ENCODE assay signal across 8 cellular contexts in the genomic region with DNA sequence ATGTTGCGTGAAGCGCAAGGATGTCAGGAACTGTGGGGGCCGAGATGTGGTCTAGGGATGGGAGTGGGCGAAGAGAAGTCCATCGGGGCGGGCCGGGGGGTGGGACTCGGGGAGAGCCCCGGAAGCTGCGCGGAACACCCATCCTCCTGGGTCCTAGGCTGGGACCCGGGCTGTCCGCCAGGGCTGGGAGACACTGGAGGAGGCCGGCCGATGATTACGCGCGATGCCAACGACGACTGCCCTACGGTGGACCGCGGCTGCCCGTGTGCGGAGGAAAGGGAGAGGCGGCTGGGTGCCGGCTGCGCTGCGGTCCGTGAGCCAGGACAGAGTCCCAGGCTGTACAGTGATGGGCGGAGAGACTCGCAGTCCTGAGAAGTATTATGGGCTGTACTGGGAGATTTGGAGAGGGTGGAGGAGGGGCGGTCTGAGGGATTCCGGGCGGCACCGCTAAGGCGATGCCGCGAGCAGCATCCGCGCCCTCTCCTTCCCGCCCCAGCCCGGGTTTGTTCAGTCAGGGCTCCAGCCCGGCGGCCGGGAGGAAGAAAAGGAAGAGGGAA. TPM values are rescaled to one million over a fixed set of nuclear protein-coding genes. Genes with fewer than 3 reads are reported as not detected.
A peak's percentile ranks its signal among the peaks of the same experiment; 100 is the strongest.
DNase-seq lines count a peak whose midpoint lies in the region; ATAC-seq and TF ChIP-seq lines count a peak whose summit lies in the region.
"Not testable (repeated sequence)": the region's sequence is repeated elsewhere in the genome, so short reads cannot be mapped to it uniquely, and the experiment has no call there.

No MANE protein-coding gene starts in this region.

- not testable (repeated sequence) for H3K9me3 Mint-ChIP-seq in activated CD8-positive, alpha-beta T cell treated with anti-CD3 and anti-CD28 coated beads, Interleukin-2, amount 10 ng/mL, durations not matched to agents 7 days and 5 days (ENCODE audit: insufficient read depth)

- CTCF ChIA-PET in AG04449 (lab: Yijun Ruan, JAX); activated CD8-positive, alpha-beta T cell treated with anti-CD3 and anti-CD28 coated beads, Interleukin-2, amount 10 ng/mL, durations not matched to agents 7 days and 5 days (lab: Charles Lee): not testable (repeated sequence)

- intact Hi-C loops in sciatic nerve (cut with DNase I): not testable (repeated sequence)

- ATAC-seq in GM19328 (IDR thresholded peaks at IDR 0.05; ENCODE audit: unreplicated experiment) (peak; percentile 1), HG02763 (IDR thresholded peaks at IDR 0.05; ENCODE audit: unreplicated experiment) (peak; percentile 4), left lobe of liver (peak; percentile 39), sciatic nerve (peak; percentile 67)
- ATAC-seq in activated CD8-positive, alpha-beta T cell treated with anti-CD3 and anti-CD28 coated beads, Interleukin-2, amount 10 ng/mL, durations not matched to agents 7 days and 5 days: peak; percentile 17

- peak overlapping the region; percentile 53 for H3K4me3 ChIP-seq in AG04449 (ENCODE audit: low read depth, low read length)
- peak overlapping the region; percentile 48; the same call in 1 of the 2 replicates for H3K4me3 ChIP-seq in HUES64 (ENCODE audit: low read length)
- H3K4me3 ChIP-seq in ectodermal cell (ENCODE audit: insufficient read depth, low read depth, low read length): peak overlapping the region; percentile 23

- DNase-seq in AG04449 (ENCODE audit: low read depth, low spot score): not testable (repeated sequence)
- peak; percentile 22 for DNase-seq in activated CD8-positive, alpha-beta T cell treated with anti-CD3 and anti-CD28 coated beads, Interleukin-2, amount 10 ng/mL, durations not matched to agents 7 days and 5 days
- DNase-seq in left lobe of liver (ENCODE audit: low spot score): peak; percentile 46
- DNase-seq in sciatic nerve (ENCODE audit: low spot score): peak; percentile 51

- not testable (repeated sequence) for H3K9ac ChIP-seq in HUES64 (ENCODE audit: low read depth, low read length)

- H3K36me3 ChIP-seq in HUES64 (ENCODE audit: insufficient read depth, low read length); ectodermal cell (ENCODE audit: control insufficient read depth, insufficient read depth, low read length): not testable (repeated sequence)

- H3K27ac ChIP-seq in HUES64 (ENCODE audit: low read depth, low read length); ectodermal cell (ENCODE audit: insufficient read depth, low read depth, low read length, poor library complexity, severe bottlenecking): not testable (repeated sequence)

- H3K27me3 ChIP-seq in HUES64 (ENCODE audit: insufficient read depth, low read length); ectodermal cell (ENCODE audit: control insufficient read depth, insufficient read depth, low read length, poor library complexity, severe bottlenecking): not testable (repeated sequence)

- POLR2A ChIA-PET in AG04449 (lab: Yijun Ruan, JAX); activated CD8-positive, alpha-beta T cell treated with anti-CD3 and anti-CD28 coated beads, Interleukin-2, amount 10 ng/mL, durations not matched to agents 7 days and 5 days (lab: Charles Lee): not testable (repeated sequence)

- not testable (repeated sequence) for H3K27me3 Mint-ChIP-seq in activated CD8-positive, alpha-beta T cell treated with anti-CD3 and anti-CD28 coated beads, Interleukin-2, amount 10 ng/mL, durations not matched to agents 7 days and 5 days (ENCODE audit: low read depth)

- WGBS in HUES64: 0% methylated on average over 9 of the region's 46 CpGs
- 0 to 1% methylated on average over 9 to 11 of the region's 46 CpGs for WGBS in ectodermal cell, 2 experiments

- H3K27ac Mint-ChIP-seq in activated CD8-positive, alpha-beta T cell treated with anti-CD3 and anti-CD28 coated beads, Interleukin-2, amount 10 ng/mL, durations not matched to agents 7 days and 5 days: not testable (repeated sequence)

- not testable (repeated sequence) for TF ChIP-seq CTCF in AG04449 (IDR thresholded peaks at IDR 0.05; ENCODE audit: insufficient read depth, low read length, missing control alignments)

- peak overlapping the region; percentile 53 for H3K4me3 Mint-ChIP-seq in activated CD8-positive, alpha-beta T cell treated with anti-CD3 and anti-CD28 coated beads, Interleukin-2, amount 10 ng/mL, durations not matched to agents 7 days and 5 days

- not testable (repeated sequence) for H3K4me1 Mint-ChIP-seq in activated CD8-positive, alpha-beta T cell treated with anti-CD3 and anti-CD28 coated beads, Interleukin-2, amount 10 ng/mL, durations not matched to agents 7 days and 5 days (ENCODE audit: low read depth)

- not testable (repeated sequence) for H3K4me1 ChIP-seq in HUES64 (ENCODE audit: insufficient read depth, low read length); ectodermal cell (ENCODE audit: control insufficient read depth, insufficient read depth, low read length)

- H3K9me3 ChIP-seq in HUES64 (ENCODE audit: insufficient read depth, low read depth, low read length); ectodermal cell (ENCODE audit: control insufficient read depth, low read length): not testable (repeated sequence)

- not testable (repeated sequence) for H3K36me3 Mint-ChIP-seq in activated CD8-positive, alpha-beta T cell treated with anti-CD3 and anti-CD28 coated beads, Interleukin-2, amount 10 ng/mL, durations not matched to agents 7 days and 5 days (ENCODE audit: low read depth)

RNA-seq across cellular contexts. Expression of a gene that starts 0.4 kb away (rescaled TPM):
- polyA plus RNA-seq in HUES64 (2013, experiment 1 of 2): 28.6 TPM
- polyA plus RNA-seq in HUES64 (2013, experiment 2 of 2): 38.3 TPM
- total RNA-seq in activated CD8-positive, alpha-beta T cell treated with anti-CD3 and anti-CD28 coated beads, Interleukin-2, amount 10 ng/mL, durations not matched to agents 7 days and 5 days: 10 to 100 TPM; 35.3 to 35.6 TPM
- 44.2 TPM for polyA plus RNA-seq in ectodermal cell (2013, experiment 1 of 4)
- 37.9 TPM for polyA plus RNA-seq in ectodermal cell (2013, experiment 2 of 4)
- 33.8 TPM for polyA plus RNA-seq in ectodermal cell (2013, experiment 3 of 4)
- polyA plus RNA-seq in ectodermal cell (2013, experiment 4 of 4): 45.1 TPM
- total RNA-seq in left lobe of liver (6.4 TPM), sciatic nerve (89.4 TPM)

RNA-seq across cellular contexts. Expression of a gene that starts 1.0 kb away (rescaled TPM):
- 7.7 TPM for polyA plus RNA-seq in HUES64 (2013, experiment 1 of 2)
- polyA plus RNA-seq in HUES64 (2013, experiment 2 of 2): 8.4 TPM
- total RNA-seq in activated CD8-positive, alpha-beta T cell treated with anti-CD3 and anti-CD28 coated beads, Interleukin-2, amount 10 ng/mL, durations not matched to agents 7 days and 5 days: 10 to 100 TPM; 14.4 to 16.9 TPM
- 11.9 TPM for polyA plus RNA-seq in ectodermal cell (2013, experiment 1 of 4)
- polyA plus RNA-seq in ectodermal cell (2013, experiment 2 of 4): 7.1 TPM
- polyA plus RNA-seq in ectodermal cell (2013, experiment 3 of 4): 10.4 TPM
- 10.9 TPM for polyA plus RNA-seq in ectodermal cell (2013, experiment 4 of 4)
- total RNA-seq in left lobe of liver (not detected), sciatic nerve (0.40 TPM)

Comparison
In these comparisons a context has a peak if more than half of its experiments do, and no peak if none do; other contexts are left out.
1. ATAC-seq: peak in every context shown above with its lines; median percentile 67 in sciatic nerve; 39 in left lobe of liver; 17 in activated CD8-positive, alpha-beta T cell treated with anti-CD3 and anti-CD28 coated beads, Interleukin-2, amount 10 ng/mL, durations not matched to agents 7 days and 5 days; 4 in HG02763; 1 in GM19328.
2. RNA of a gene that starts 1.0 kb away (total RNA-seq): 14.4 to 16.9 TPM in activated CD8-positive, alpha-beta T cell treated with anti-CD3 and anti-CD28 coated beads, Interleukin-2, amount 10 ng/mL, durations not matched to agents 7 days and 5 days; 0.40 TPM in sciatic nerve (single experiment) and not detected in left lobe of liver (single experiment); every median in the first group is over 10 times any median in the second.
3. Peak in every context shown above with its lines, with median percentiles within 50 percentile points of each other: H3K4me3 ChIP-seq.